9 cellular contexts compared by ENCODE assay signal in the genomic region with DNA sequence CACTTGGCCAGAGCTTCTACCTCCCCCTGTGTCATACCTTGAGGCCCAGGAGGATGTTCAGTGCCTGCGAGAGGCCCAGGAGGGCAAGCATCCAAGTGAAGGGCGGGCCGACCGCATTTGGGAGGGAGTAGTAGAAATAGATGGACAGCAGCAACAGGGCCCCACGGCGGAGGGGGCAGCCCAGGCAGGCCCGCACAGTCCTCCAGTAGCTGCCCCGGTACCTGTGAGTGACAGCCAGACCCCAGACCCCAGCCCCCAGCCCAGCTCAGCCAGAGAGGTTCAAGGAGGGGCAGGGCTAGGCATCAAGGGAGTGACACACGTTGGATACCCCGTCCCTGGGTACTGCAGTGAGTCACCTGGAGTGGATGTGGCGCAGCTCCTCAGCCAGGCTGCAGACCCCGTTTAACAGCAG. TPM values are rescaled to one million over a fixed set of nuclear protein-coding genes. Genes with fewer than 3 reads are reported as not detected.
DNase-seq lines count a peak whose midpoint lies in the region; ATAC-seq, FAIRE-seq and TF ChIP-seq lines count a peak whose summit lies in the region.
"Had no signal": no experiment of that assay in that cellular context is flagged by ENCODE, and none has a peak within 500 bp of the region (broad histone marks: within the 10 kb centered on the region; RNA-seq: fewer than 3 reads in every experiment).

No MANE protein-coding gene starts in this region.

- 75% methylated on average over 12 of the region's 12 CpGs for WGBS in liver
- WGBS in HepG2 (ENCODE audit: low lambda C conversion rate), result 86% methylated on average over 9 of the region's 12 CpGs
- WGBS in mesendoderm (ENCODE audit: extremely low coverage, insufficient coverage, low lambda C conversion rate), result no CpG with 5 or more reads among the region's 12 CpGs

- H3K9me3 ChIP-seq in liver (ENCODE audit: control insufficient read depth in 4 of 4, low read length in 3 of 4), result no peaks in the 10 kb centered on the region
- no peaks in the 10 kb centered on the region for H3K9me3 ChIP-seq in HepG2 (ENCODE audit: low read length)

- no peaks in the 10 kb centered on the region for H3K9me3 Mint-ChIP-seq in type B pancreatic cell

- no peak overlapping the region for H4K5ac ChIP-seq in mesendoderm (ENCODE audit: low read length)

- H3K4me3 Mint-ChIP-seq in type B pancreatic cell, result no peak overlapping the region

- TF ChIP-seq RAD21 in liver (IDR thresholded peaks at IDR 0.05), result no peak
- no peak for TF ChIP-seq RAD21 in HepG2 (CRISPR knock-in tag; IDR thresholded peaks at IDR 0.05)

- CTCF ChIA-PET in HepG2 (lab: Yijun Ruan, JAX; ENCODE audit: low intra/inter-chr PET ratio, low total read pairs), result no interaction called here

- peak overlapping the region in 2 of 3 donors; percentile 31 to 44 for H3K4me3 ChIP-seq in liver (ENCODE audit: low read depth in 1 of 3, low read length in 3 of 3)
- no peak overlapping the region for H3K4me3 ChIP-seq in HepG2 (replicated peaks in 1 of 3; ENCODE audit: insufficient read depth in 1 of 3, low read depth in 2 of 3, low read length in 3 of 3)
- H3K4me3 ChIP-seq in astrocyte of the spinal cord (ENCODE audit: low read depth, low read length), result peak overlapping the region; percentile 57
- no peak overlapping the region for H3K4me3 ChIP-seq in mesendoderm (ENCODE audit: low read length)

- peaks cover 23% of the 10 kb centered on the region for H3K4me1 Mint-ChIP-seq in type B pancreatic cell (ENCODE audit: unreplicated experiment)

- H3K79me2 ChIP-seq in HepG2 (ENCODE audit: insufficient read depth, low read length) (no peaks in the 10 kb centered on the region), mesendoderm (ENCODE audit: control insufficient read depth, insufficient read depth, low read length) (no peaks in the 10 kb centered on the region)

- H3K27me3 Mint-ChIP-seq in type B pancreatic cell, result no peaks in the 10 kb centered on the region

- no peak overlapping the region for H2AK5ac ChIP-seq in mesendoderm (ENCODE audit: low read length)

- H3K56ac ChIP-seq in mesendoderm (ENCODE audit: low read length), result peak overlapping the region; percentile 15

- no peak overlapping the region for H2BK5ac ChIP-seq in mesendoderm (ENCODE audit: low read length)

- no peaks in the 10 kb centered on the region for H3K79me1 ChIP-seq in mesendoderm (ENCODE audit: low read length)

- TF ChIP-seq POLR2A in HepG2 (IDR thresholded peaks at IDR 0.05; ENCODE audit: insufficient read depth in 1 of 2, low read depth in 2 of 2, low read length in 2 of 2), result no peak

- intact Hi-C loops in HepG2 (cut with micrococcal nuclease; ENCODE audit: unreplicated experiment), result no loop called here

- H3K27me3 ChIP-seq in liver (ENCODE audit: control insufficient read depth in 4 of 4, insufficient read depth in 4 of 4, low read length in 3 of 4), result no peaks in the 10 kb centered on the region
- peaks cover 0 to 3% of the 10 kb centered on the region in 2 experiments; a peak in 1 of 5 replicates for H3K27me3 ChIP-seq in HepG2 (ENCODE audit: control insufficient read depth in 1 of 2, insufficient read depth in 2 of 2, low read length in 2 of 2)
- no peaks in the 10 kb centered on the region for H3K27me3 ChIP-seq in mesendoderm (ENCODE audit: insufficient read depth, low read length, poor library complexity)

- H3K27ac ChIP-seq in liver (ENCODE audit: low read depth in 1 of 2, low read length in 2 of 2) (peak overlapping the region in 1 of 2 donors; percentile 77), HepG2 (ENCODE audit: extremely low read length, insufficient read depth, low read length) (no peak overlapping the region), mesendoderm (ENCODE audit: low read depth, low read length) (no peak overlapping the region)

- H3K4me2 ChIP-seq in HepG2 (ENCODE audit: low read depth, low read length) (no peak overlapping the region), mesendoderm (ENCODE audit: low read length) (no peak overlapping the region)

- H3K9ac ChIP-seq in liver (ENCODE audit: low read depth in 1 of 2, low read length in 2 of 2) (no peak overlapping the region), HepG2 (ENCODE audit: insufficient read depth, low read depth, low read length) (no peak overlapping the region), mesendoderm (ENCODE audit: low read length) (no peak overlapping the region)

- H4K8ac ChIP-seq in mesendoderm (ENCODE audit: low read depth, low read length), result no peak overlapping the region

- DNase-seq in HepG2 (ENCODE audit: low spot score) (no peak), astrocyte of the spinal cord (ENCODE audit: low read depth, low spot score) (no peak), mesendoderm (no peak), SHP77 (lab: John Stamatoyannopoulos, UW) (no peak), type B pancreatic cell (ENCODE audit: extremely low spot score, unreplicated experiment) (no peak)

- H2AFZ ChIP-seq in HepG2 (ENCODE audit: low read length), result no peak overlapping the region

- H3K27ac Mint-ChIP-seq in type B pancreatic cell, result no peak overlapping the region

- H2BK15ac ChIP-seq in mesendoderm (replicated peaks; ENCODE audit: low read depth), result no peak overlapping the region

- no peaks in the 10 kb centered on the region for H3K36me3 Mint-ChIP-seq in type B pancreatic cell

- no peak for FAIRE-seq in HepG2 (lab: Jason Lieb, UNC)

- in situ Hi-C loops in HepG2 (cut with HindIII; ENCODE audit: extremely low pct_ligation_motif_present, low pct_unique_long_range_greater_than_20kb) (no loop called here), astrocyte of the spinal cord (cut with HindIII; ENCODE audit: low sequenced_read_pairs) (no loop called here)

- H3K23ac ChIP-seq in mesendoderm (ENCODE audit: low read length), result no peak overlapping the region

- H4K20me1 ChIP-seq in HepG2 (ENCODE audit: insufficient read depth, low read length), result no peaks in the 10 kb centered on the region

- POLR2A ChIA-PET in HepG2 (lab: Yijun Ruan, JAX), result interaction anchor here (2.4 to 2.6 kb wide), 2 partner anchors 22 to 42 kb away, joined by 14 to 24 read pairs; partner anchors contain the start of gene DNAJC18

- no TSS peak for BruUV-seq in HepG2 (replicated peaks; lab: Mats Ljungman, UMichigan)

- TF ChIP-seq EP300 in HepG2 (IDR thresholded peaks at IDR 0.05; ENCODE audit: low read depth in 2 of 2, low read length in 2 of 2) (no peak), HepG2 (CRISPR knock-in tag; IDR thresholded peaks at IDR 0.05; ENCODE audit: borderline replicate concordance) (no peak)

- no peaks in the 10 kb centered on the region for H3K36me3 ChIP-seq in liver (ENCODE audit: control insufficient read depth in 4 of 4, insufficient read depth in 3 of 4, low read depth in 1 of 4, low read length in 3 of 4)
- H3K36me3 ChIP-seq in HepG2 (replicated peaks in 1 of 2; ENCODE audit: control insufficient read depth in 1 of 2, insufficient read depth in 2 of 2, low read length in 2 of 2), result no peaks in the 10 kb centered on the region
- H3K36me3 ChIP-seq in mesendoderm (ENCODE audit: control insufficient read depth, insufficient read depth, low read length), result no peaks in the 10 kb centered on the region

- ATAC-seq in HepG2, result no peak
- no peak for ATAC-seq in GM21381 (IDR thresholded peaks at IDR 0.05; ENCODE audit: unreplicated experiment)
- ATAC-seq in GM18873 (IDR thresholded peaks at IDR 0.05; ENCODE audit: low FRiP score, unreplicated experiment), result no peak

- no peak overlapping the region for H3K18ac ChIP-seq in mesendoderm (ENCODE audit: low read length)

- TF ChIP-seq CTCF in liver (IDR thresholded peaks at IDR 0.05; ENCODE audit: low read depth, low read length, missing input control), result no peak
- no peak for TF ChIP-seq CTCF in HepG2 (CRISPR knock-in tag; IDR thresholded peaks at IDR 0.05)
- TF ChIP-seq CTCF in astrocyte of the spinal cord (IDR thresholded peaks at IDR 0.05; ENCODE audit: low read depth, low read length), result no peak
- TF ChIP-seq CTCF in type B pancreatic cell (conservative IDR thresholded peaks at IDR 0.05), result no peak

- no peak overlapping the region for H3K4ac ChIP-seq in mesendoderm (ENCODE audit: low read depth, low read length)

- H3K4me1 ChIP-seq in liver (ENCODE audit: control insufficient read depth in 4 of 4, insufficient read depth in 4 of 4, low read length in 3 of 4) (peaks cover 0 to 5% (median 0%) of the 10 kb centered on the region in 4 donors), HepG2 (ENCODE audit: insufficient read depth, low read length) (peaks cover 18% of the 10 kb centered on the region), mesendoderm (ENCODE audit: control insufficient read depth, low read depth, low read length) (no peaks in the 10 kb centered on the region)

- no peak overlapping the region for H2BK120ac ChIP-seq in mesendoderm (ENCODE audit: low read depth, low read length)

RNA-seq across cellular contexts. Expression of gene STING1, which starts 1.4 kb away (rescaled TPM):
- total RNA-seq in liver (10 to 100 TPM; 10.1 to 13.6 TPM), HepG2 (2016; rRNA removed; fragmentation: Illumina TruSeq; extraction: Trizol) (0.56 and 1.3 TPM in 2 replicates), type B pancreatic cell (ENCODE audit: low replicate concordance) (4.1 and 7.7 TPM in 2 replicates)
- polyA plus RNA-seq in liver (10 to 100 TPM in 1 of 2 donors, 1 to 10 TPM in 1; 6.3 to 10.4 TPM), HepG2 (2011; rRNA removed) (4.4 and 5.1 TPM in 2 replicates)
- total RNA-seq in HepG2 (2016; cell fraction: cytosol; rRNA removed; fragmentation: Illumina TruSeq; extraction: Trizol; ENCODE audit: low read depth), result 0.40 and 0.71 TPM in 2 replicates
- 0.59 and 1.8 TPM in 2 replicates for total RNA-seq in HepG2 (2016; cell fraction: insoluble cytoplasmic fraction; rRNA removed; fragmentation: Illumina TruSeq; extraction: Trizol)
- 1.0 and 1.5 TPM in 2 replicates for total RNA-seq in HepG2 (2016; cell fraction: membrane; rRNA removed; fragmentation: Illumina TruSeq; extraction: Trizol)
- 2.5 and 3.9 TPM in 2 replicates for total RNA-seq in HepG2 (2016; cell fraction: nucleus; rRNA removed; fragmentation: Illumina TruSeq; extraction: Trizol)
- polyA plus RNA-seq in HepG2 (2011; cell fraction: cytosol; rRNA removed), result 2.4 and 3.4 TPM in 2 replicates
- 22.3 and 29.1 TPM in 2 replicates for polyA plus RNA-seq in HepG2 (2011; cell fraction: nucleus; rRNA removed)
- 2.3 and 2.4 TPM in 2 replicates for polyA plus RNA-seq in HepG2 (2012)
- polyA plus RNA-seq in HepG2 (2016; cell fraction: cytosol; fragmentation: Illumina TruSeq; extraction: Trizol; ENCODE audit: low read depth), result 0.61 and 0.71 TPM in 2 replicates
- 1.1 and 1.5 TPM in 2 replicates for polyA plus RNA-seq in HepG2 (2016; cell fraction: insoluble cytoplasmic fraction; fragmentation: Illumina TruSeq; extraction: Trizol; ENCODE audit: low read depth)
- polyA plus RNA-seq in HepG2 (2016; cell fraction: membrane; fragmentation: Illumina TruSeq; extraction: Trizol; ENCODE audit: low read depth), result 0.69 and 1.1 TPM in 2 replicates
- polyA plus RNA-seq in HepG2 (2016; cell fraction: nucleus; fragmentation: Illumina TruSeq; extraction: Trizol; ENCODE audit: insufficient read depth, low read depth), result 4.0 and 5.3 TPM in 2 replicates
- polyA minus RNA-seq in HepG2 (2011; rRNA and poly(A)+ RNA removed; ENCODE audit: low replicate concordance), result 3.6 and 36.7 TPM in 2 replicates
- 2.2 and 3.8 TPM in 2 replicates for polyA minus RNA-seq in HepG2 (2011; cell fraction: cytosol; rRNA and poly(A)+ RNA removed)
- 4.4 and 5.2 TPM in 2 replicates for polyA minus RNA-seq in HepG2 (2011; cell fraction: nucleus; rRNA and poly(A)+ RNA removed)
- polyA plus RNA-seq in mesendoderm (2013, experiment 1 of 2), result 0.34 TPM
- 0.28 TPM for polyA plus RNA-seq in mesendoderm (2013, experiment 2 of 2)

RNA-seq across cellular contexts. Expression of gene SMIM33, which starts 10.3 kb away (rescaled TPM):
- under 1 TPM in 1 of 2 donors, not detected in 1; 0.05 TPM for total RNA-seq in liver
- polyA plus RNA-seq in liver, result not detected
- total RNA-seq in HepG2 (2016; rRNA removed; fragmentation: Illumina TruSeq; extraction: Trizol), result not detected in 2 replicates
- total RNA-seq in HepG2 (2016; cell fraction: cytosol; rRNA removed; fragmentation: Illumina TruSeq; extraction: Trizol; ENCODE audit: low read depth), result not detected in 2 replicates
- not detected in 2 replicates for total RNA-seq in HepG2 (2016; cell fraction: insoluble cytoplasmic fraction; rRNA removed; fragmentation: Illumina TruSeq; extraction: Trizol)
- total RNA-seq in HepG2 (2016; cell fraction: membrane; rRNA removed; fragmentation: Illumina TruSeq; extraction: Trizol), result not detected in 2 replicates
- total RNA-seq in HepG2 (2016; cell fraction: nucleus; rRNA removed; fragmentation: Illumina TruSeq; extraction: Trizol), result not detected in 2 replicates
- 0.03 TPM in 1 of 2 replicates, not detected in the other for polyA plus RNA-seq in HepG2 (2011; rRNA removed)
- not detected in 2 replicates for polyA plus RNA-seq in HepG2 (2011; cell fraction: cytosol; rRNA removed)
- polyA plus RNA-seq in HepG2 (2011; cell fraction: nucleus; rRNA removed), result not detected in 2 replicates
- polyA plus RNA-seq in HepG2 (2012), result not detected in 2 replicates
- not detected in 2 replicates for polyA plus RNA-seq in HepG2 (2016; cell fraction: cytosol; fragmentation: Illumina TruSeq; extraction: Trizol; ENCODE audit: low read depth)
- polyA plus RNA-seq in HepG2 (2016; cell fraction: insoluble cytoplasmic fraction; fragmentation: Illumina TruSeq; extraction: Trizol; ENCODE audit: low read depth), result not detected in 2 replicates
- polyA plus RNA-seq in HepG2 (2016; cell fraction: membrane; fragmentation: Illumina TruSeq; extraction: Trizol; ENCODE audit: low read depth), result not detected in 2 replicates
- polyA plus RNA-seq in HepG2 (2016; cell fraction: nucleus; fragmentation: Illumina TruSeq; extraction: Trizol; ENCODE audit: insufficient read depth, low read depth), result not detected in 2 replicates
- polyA minus RNA-seq in HepG2 (2011; rRNA and poly(A)+ RNA removed; ENCODE audit: low replicate concordance), result 0.18 TPM in 1 of 2 replicates, not detected in the other
- not detected in 2 replicates for polyA minus RNA-seq in HepG2 (2011; cell fraction: cytosol; rRNA and poly(A)+ RNA removed)
- not detected in 2 replicates for polyA minus RNA-seq in HepG2 (2011; cell fraction: nucleus; rRNA and poly(A)+ RNA removed)
- not detected for polyA plus RNA-seq in mesendoderm (2013, experiment 1 of 2)
- not detected for polyA plus RNA-seq in mesendoderm (2013, experiment 2 of 2)
- total RNA-seq in type B pancreatic cell (ENCODE audit: low replicate concordance), result not detected in 2 replicates
- total RNA-seq: Daoy had no signal

RNA-seq across cellular contexts. Expression of gene ECSCR, which starts 18.6 kb away (rescaled TPM):
- total RNA-seq in liver (1 to 10 TPM; 3.4 to 3.6 TPM), HepG2 (2016; rRNA removed; fragmentation: Illumina TruSeq; extraction: Trizol) (not detected in 2 replicates), type B pancreatic cell (ENCODE audit: low replicate concordance) (not detected in 2 replicates)
- polyA plus RNA-seq in liver (1 to 10 TPM; 3.2 to 4.9 TPM), HepG2 (2011; rRNA removed) (0.13 and 0.18 TPM in 2 replicates)
- total RNA-seq in HepG2 (2016; cell fraction: cytosol; rRNA removed; fragmentation: Illumina TruSeq; extraction: Trizol; ENCODE audit: low read depth), result not detected in 2 replicates
- total RNA-seq in HepG2 (2016; cell fraction: insoluble cytoplasmic fraction; rRNA removed; fragmentation: Illumina TruSeq; extraction: Trizol), result 0.18 TPM in 1 of 2 replicates, not detected in the other
- 0.34 and 0.48 TPM in 2 replicates for total RNA-seq in HepG2 (2016; cell fraction: membrane; rRNA removed; fragmentation: Illumina TruSeq; extraction: Trizol)
- not detected in 2 replicates for total RNA-seq in HepG2 (2016; cell fraction: nucleus; rRNA removed; fragmentation: Illumina TruSeq; extraction: Trizol)
- polyA plus RNA-seq in HepG2 (2011; cell fraction: cytosol; rRNA removed), result 0.07 TPM in 1 of 2 replicates, not detected in the other
- polyA plus RNA-seq in HepG2 (2011; cell fraction: nucleus; rRNA removed), result 0.14 and 0.27 TPM in 2 replicates
- not detected in 2 replicates for polyA plus RNA-seq in HepG2 (2012)
- polyA plus RNA-seq in HepG2 (2016; cell fraction: cytosol; fragmentation: Illumina TruSeq; extraction: Trizol; ENCODE audit: low read depth), result 0.46 and 0.48 TPM in 2 replicates
- polyA plus RNA-seq in HepG2 (2016; cell fraction: insoluble cytoplasmic fraction; fragmentation: Illumina TruSeq; extraction: Trizol; ENCODE audit: low read depth), result not detected in 2 replicates
- polyA plus RNA-seq in HepG2 (2016; cell fraction: membrane; fragmentation: Illumina TruSeq; extraction: Trizol; ENCODE audit: low read depth), result not detected in 2 replicates
- not detected in 2 replicates for polyA plus RNA-seq in HepG2 (2016; cell fraction: nucleus; fragmentation: Illumina TruSeq; extraction: Trizol; ENCODE audit: insufficient read depth, low read depth)
- 0.86 TPM in 1 of 2 replicates, not detected in the other for polyA minus RNA-seq in HepG2 (2011; rRNA and poly(A)+ RNA removed; ENCODE audit: low replicate concordance)
- not detected in 2 replicates for polyA minus RNA-seq in HepG2 (2011; cell fraction: cytosol; rRNA and poly(A)+ RNA removed)
- polyA minus RNA-seq in HepG2 (2011; cell fraction: nucleus; rRNA and poly(A)+ RNA removed), result not detected in 2 replicates
- 5.7 TPM for polyA plus RNA-seq in mesendoderm (2013, experiment 1 of 2)
- 6.4 TPM for polyA plus RNA-seq in mesendoderm (2013, experiment 2 of 2)

RNA-seq across cellular contexts. Expression of gene DNAJC18, which starts 41.8 kb away (rescaled TPM):
- total RNA-seq in liver (1 to 10 TPM in 1 of 2 donors, under 1 TPM in 1; 0.92 to 1.8 TPM), HepG2 (2016; rRNA removed; fragmentation: Illumina TruSeq; extraction: Trizol) (6.5 and 9.6 TPM in 2 replicates), type B pancreatic cell (ENCODE audit: low replicate concordance) (9.4 and 25.8 TPM in 2 replicates)
- polyA plus RNA-seq in liver (under 1 TPM; 0.66 to 0.74 TPM), HepG2 (2011; rRNA removed) (5.7 and 6.6 TPM in 2 replicates)
- 2.3 and 2.5 TPM in 2 replicates for total RNA-seq in HepG2 (2016; cell fraction: cytosol; rRNA removed; fragmentation: Illumina TruSeq; extraction: Trizol; ENCODE audit: low read depth)
- 5.6 and 9.2 TPM in 2 replicates for total RNA-seq in HepG2 (2016; cell fraction: insoluble cytoplasmic fraction; rRNA removed; fragmentation: Illumina TruSeq; extraction: Trizol)
- 4.6 and 5.4 TPM in 2 replicates for total RNA-seq in HepG2 (2016; cell fraction: membrane; rRNA removed; fragmentation: Illumina TruSeq; extraction: Trizol)
- 6.0 and 8.1 TPM in 2 replicates for total RNA-seq in HepG2 (2016; cell fraction: nucleus; rRNA removed; fragmentation: Illumina TruSeq; extraction: Trizol)
- 2.3 and 3.6 TPM in 2 replicates for polyA plus RNA-seq in HepG2 (2011; cell fraction: cytosol; rRNA removed)
- 1.3 and 1.6 TPM in 2 replicates for polyA plus RNA-seq in HepG2 (2011; cell fraction: nucleus; rRNA removed)
- 9.7 and 12.5 TPM in 2 replicates for polyA plus RNA-seq in HepG2 (2012)
- polyA plus RNA-seq in HepG2 (2016; cell fraction: cytosol; fragmentation: Illumina TruSeq; extraction: Trizol; ENCODE audit: low read depth), result 1.6 and 4.1 TPM in 2 replicates
- 9.3 and 9.5 TPM in 2 replicates for polyA plus RNA-seq in HepG2 (2016; cell fraction: insoluble cytoplasmic fraction; fragmentation: Illumina TruSeq; extraction: Trizol; ENCODE audit: low read depth)
- 4.1 and 4.4 TPM in 2 replicates for polyA plus RNA-seq in HepG2 (2016; cell fraction: membrane; fragmentation: Illumina TruSeq; extraction: Trizol; ENCODE audit: low read depth)
- 7.1 and 8.5 TPM in 2 replicates for polyA plus RNA-seq in HepG2 (2016; cell fraction: nucleus; fragmentation: Illumina TruSeq; extraction: Trizol; ENCODE audit: insufficient read depth, low read depth)
- polyA minus RNA-seq in HepG2 (2011; rRNA and poly(A)+ RNA removed; ENCODE audit: low replicate concordance), result 3.3 and 4.3 TPM in 2 replicates
- polyA minus RNA-seq in HepG2 (2011; cell fraction: cytosol; rRNA and poly(A)+ RNA removed), result 4.4 and 5.2 TPM in 2 replicates
- polyA minus RNA-seq in HepG2 (2011; cell fraction: nucleus; rRNA and poly(A)+ RNA removed), result 3.1 and 3.6 TPM in 2 replicates
- polyA plus RNA-seq in mesendoderm (2013, experiment 1 of 2), result 19.2 TPM
- polyA plus RNA-seq in mesendoderm (2013, experiment 2 of 2), result 16.9 TPM

Comparison
In these comparisons a context has a peak if more than half of its experiments do, and no peak if none do; other contexts are left out.
1. H3K4me3 ChIP-seq: peak in liver (2 of 3) and astrocyte of the spinal cord (single experiment); none in HepG2 (0 of 3) and mesendoderm (single experiment).